9 cellular contexts compared by ENCODE assay signal in genomic region chr3:191244242-191244867, GRCh38. TPM values are rescaled to one million over a fixed set of nuclear protein-coding genes. Genes with fewer than 3 reads are reported as not detected.
DNase-seq lines count a peak whose midpoint lies in the region; ATAC-seq and TF ChIP-seq lines count a peak whose summit lies in the region.
"Had no signal": no experiment of that assay in that cellular context is flagged by ENCODE, and none has a peak within 500 bp of the region (broad histone marks: within the 10 kb centered on the region; RNA-seq: fewer than 3 reads in every experiment).

No MANE protein-coding gene starts in this region.

- no peaks in the 10 kb centered on the region for H3K79me2 ChIP-seq in GM23248 (ENCODE audit: insufficient read depth)

- no peak overlapping the region for H3K9ac ChIP-seq in GM23248

- in situ Hi-C loops in GM23248 (cut with MboI): loop anchor here (10.0 kb wide), 1 partner anchor 150 kb away; no protein-coding TSS in a partner anchor

- H3K9me3 Mint-ChIP-seq in immature natural killer cell: no peaks in the 10 kb centered on the region
- no peaks in the 10 kb centered on the region for H3K9me3 Mint-ChIP-seq in activated naive CD4-positive, alpha-beta T cell treated with anti-CD3 and anti-CD28 coated beads, Interleukin-2, amount 10 ng/mL, durations not matched to agents 7 days and 5 days

- H3F3A ChIP-seq in GM23248 (ENCODE audit: insufficient read depth): no peaks in the 10 kb centered on the region

- no peaks in the 10 kb centered on the region for H3K27me3 Mint-ChIP-seq in immature natural killer cell (ENCODE audit: low read depth in 3 of 3)
- peaks cover 4% of the 10 kb centered on the region for H3K27me3 Mint-ChIP-seq in activated naive CD4-positive, alpha-beta T cell treated with anti-CD3 and anti-CD28 coated beads, Interleukin-2, amount 10 ng/mL, durations not matched to agents 7 days and 5 days

- H3K27me3 ChIP-seq in GM23248 (replicated peaks; ENCODE audit: insufficient read depth) (no peaks in the 10 kb centered on the region), right lobe of liver (no peaks in the 10 kb centered on the region)

- TF ChIP-seq CTCF in RWPE1 (conservative IDR thresholded peaks at IDR 0.05; ENCODE audit: low read depth): peak; percentile 43
- TF ChIP-seq CTCF in right lobe of liver (IDR thresholded peaks at IDR 0.05): peak; percentile 43 to 61 (median 46)

- H3K9me3 ChIP-seq in GM23248 (ENCODE audit: low read depth): no peaks in the 10 kb centered on the region
- no peaks in the 10 kb centered on the region for H3K9me3 ChIP-seq in right lobe of liver

- H3K36me3 ChIP-seq in GM23248 (ENCODE audit: low read depth) (no peaks in the 10 kb centered on the region), right lobe of liver (no peaks in the 10 kb centered on the region)

- H3K4me2 ChIP-seq in GM23248 (ENCODE audit: unreplicated experiment): no peak overlapping the region

- H3K4me1 Mint-ChIP-seq in immature natural killer cell: peaks cover 0 to 6% of the 10 kb centered on the region in 2 donors
- peaks cover 2% of the 10 kb centered on the region for H3K4me1 Mint-ChIP-seq in activated naive CD4-positive, alpha-beta T cell treated with anti-CD3 and anti-CD28 coated beads, Interleukin-2, amount 10 ng/mL, durations not matched to agents 7 days and 5 days

- CTCF ChIA-PET in RWPE1 (lab: Yijun Ruan, JAX): interaction anchor here (0.5 to 1.0 kb wide), 4 partner anchors 21 to 133 kb away, joined by 3 to 4 read pairs (median 3); no protein-coding TSS in a partner anchor
- CTCF ChIA-PET in activated naive CD4-positive, alpha-beta T cell treated with anti-CD3 and anti-CD28 coated beads, Interleukin-2, amount 10 ng/mL, durations not matched to agents 7 days and 5 days (lab: Charles Lee): no interaction called here

- H3K9me2 ChIP-seq in GM23248 (ENCODE audit: insufficient read depth): no peaks in the 10 kb centered on the region

- DNase-seq in ELR (ENCODE audit: low read depth) (peak; percentile 58), GM23248 (peak; percentile 47), RWPE1 (ENCODE audit: low spot score) (peak; percentile 14), right lobe of liver (no peak), immature natural killer cell (no peak)
- no peak for DNase-seq in activated naive CD4-positive, alpha-beta T cell treated with anti-CD3 and anti-CD28 coated beads, Interleukin-2, amount 10 ng/mL, durations not matched to agents 7 days and 5 days

- H3K4me3 Mint-ChIP-seq in immature natural killer cell: no peak overlapping the region
- no peak overlapping the region for H3K4me3 Mint-ChIP-seq in activated naive CD4-positive, alpha-beta T cell treated with anti-CD3 and anti-CD28 coated beads, Interleukin-2, amount 10 ng/mL, durations not matched to agents 7 days and 5 days

- no peak overlapping the region for H3K27ac Mint-ChIP-seq in immature natural killer cell
- no peak overlapping the region for H3K27ac Mint-ChIP-seq in activated naive CD4-positive, alpha-beta T cell treated with anti-CD3 and anti-CD28 coated beads, Interleukin-2, amount 10 ng/mL, durations not matched to agents 7 days and 5 days

- H3K4me3 ChIP-seq in GM23248 (no peak overlapping the region), right lobe of liver (no peak overlapping the region)

- no peaks in the 10 kb centered on the region for H4K20me1 ChIP-seq in GM23248 (ENCODE audit: insufficient read depth)

- no peak overlapping the region; the same call in 1 of the 2 replicates for H2AFZ ChIP-seq in GM23248

- H3K36me3 Mint-ChIP-seq in immature natural killer cell: no peaks in the 10 kb centered on the region
- no peaks in the 10 kb centered on the region for H3K36me3 Mint-ChIP-seq in activated naive CD4-positive, alpha-beta T cell treated with anti-CD3 and anti-CD28 coated beads, Interleukin-2, amount 10 ng/mL, durations not matched to agents 7 days and 5 days

- no peak for TF ChIP-seq POLR2A in right lobe of liver (IDR thresholded peaks at IDR 0.05)

- WGBS in GM23248 (ENCODE audit: low coverage in 1 of 2, low lambda C conversion rate in 2 of 2, missing lambda C conversion rate in 2 of 2), 2 experiments: 16 to 30% methylated on average over 2 of the region's 2 CpGs
- 6% methylated on average over 2 of the region's 2 CpGs for WGBS in right lobe of liver (ENCODE audit: insufficient coverage, low coverage, low lambda C conversion rate, missing lambda C conversion rate)

- peak in 3 of 4 donors; percentile 39 to 65 (median 54) for ATAC-seq in right lobe of liver
- ATAC-seq in GM21737 (IDR thresholded peaks at IDR 0.05; ENCODE audit: unreplicated experiment): no peak
- no peak for ATAC-seq in HG03045 (IDR thresholded peaks at IDR 0.05; ENCODE audit: unreplicated experiment)
- ATAC-seq: Panc1 had no signal

- intact Hi-C loops in right lobe of liver (cut with DNase I): no loop called here

- POLR2A ChIA-PET in RWPE1 (lab: Yijun Ruan, JAX; ENCODE audit: low non-redundant PET): no interaction called here

- H3K4me1 ChIP-seq in GM23248 (ENCODE audit: insufficient read depth) (peaks cover 11% of the 10 kb centered on the region), right lobe of liver (no peaks in the 10 kb centered on the region)

- H3K27ac ChIP-seq in GM23248: no peak overlapping the region
- no peak overlapping the region for H3K27ac ChIP-seq in RWPE1
- H3K27ac ChIP-seq in right lobe of liver: no peak overlapping the region

RNA-seq across cellular contexts. Expression of gene OSTN, which starts 45.3 kb away (rescaled TPM):
- not detected in 2 replicates for total RNA-seq in GM23248 (2014; rRNA removed; shearing (Covaris generic))
- polyA plus RNA-seq in GM23248 (2016; fragmentation: Nextera tagmentation; extraction: Ambion mirVana): not detected in 2 replicates
- total RNA-seq in right lobe of liver: not detected
- not detected for polyA plus RNA-seq in immature natural killer cell

Comparison
In these comparisons a context has a peak if more than half of its experiments do, and no peak if none do; other contexts are left out.
1. DNase-seq: peak in ELR (single experiment), GM23248 (single experiment) and RWPE1 (single experiment); none in right lobe of liver (0 of 3), immature natural killer cell (0 of 3) and activated naive CD4-positive, alpha-beta T cell treated with anti-CD3 and anti-CD28 coated beads, Interleukin-2, amount 10 ng/mL, durations not matched to agents 7 days and 5 days (single experiment).
2. ATAC-seq: peak in right lobe of liver (3 of 4); none in GM21737 (single experiment) and HG03045 (single experiment).